Comparison of ENCODE assay signal across 1 cellular context in genomic region chr16:28554634-28555423, GRCh38.
TF ChIP-seq lines count a peak whose summit lies in the region.

No MANE protein-coding gene starts in this region.

TF ChIP-seq in WTC11, 78 proteins besides CTCF, POLR2A, EP300 and RAD21:
- TF ChIP-seq FOXJ3 (CRISPR knock-in tag; IDR thresholded peaks at IDR 0.05; ENCODE audit: borderline replicate concordance), result no peak
- TF ChIP-seq, protein P1, sequence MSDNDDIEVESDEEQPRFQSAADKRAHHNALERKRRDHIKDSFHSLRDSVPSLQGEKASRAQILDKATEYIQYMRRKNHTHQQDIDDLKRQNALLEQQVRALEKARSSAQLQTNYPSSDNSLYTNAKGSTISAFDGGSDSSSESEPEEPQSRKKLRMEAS (CRISPR knock-in tag; IDR thresholded peaks at IDR 0.05), result no peak
- TF ChIP-seq, protein P2, sequence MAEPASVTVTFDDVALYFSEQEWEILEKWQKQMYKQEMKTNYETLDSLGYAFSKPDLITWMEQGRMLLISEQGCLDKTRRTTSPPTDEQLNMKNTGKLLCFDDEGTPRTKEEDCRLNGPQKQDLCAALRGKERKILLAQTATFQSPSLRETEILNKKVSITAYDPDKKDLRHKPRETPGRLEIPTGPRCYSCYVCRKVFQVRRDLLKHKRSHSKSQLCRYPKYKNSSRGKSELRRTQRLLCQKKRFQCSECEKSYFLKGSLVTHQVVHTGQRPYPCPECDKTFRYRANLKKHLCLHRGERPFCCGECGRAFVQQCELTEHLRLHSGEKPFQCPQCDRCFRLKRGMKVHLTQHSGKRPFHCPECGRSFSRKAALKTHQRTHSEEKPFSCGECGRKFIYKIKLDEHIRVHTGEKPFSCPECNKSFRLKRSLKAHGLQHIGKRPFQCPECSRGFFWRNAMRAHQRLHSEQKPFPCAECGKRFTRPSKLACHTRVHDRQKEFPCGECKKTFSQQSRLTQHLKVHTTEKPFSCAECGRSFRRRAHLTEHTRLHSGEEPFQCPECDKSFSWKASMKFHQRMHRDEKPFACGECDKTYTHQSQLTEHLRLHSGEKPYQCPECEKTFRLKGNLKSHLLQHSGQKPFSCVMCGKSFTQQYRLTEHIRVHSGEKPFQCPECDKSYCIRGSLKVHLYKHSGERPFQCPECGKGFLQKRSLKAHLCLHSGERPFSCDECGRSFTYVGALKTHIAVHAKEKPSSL (CRISPR knock-in tag; conservative IDR thresholded peaks at IDR 0.05), result no peak
- no peak for TF ChIP-seq ZNF512 (CRISPR knock-in tag; IDR thresholded peaks at IDR 0.05; ENCODE audit: borderline replicate concordance)
- no peak for TF ChIP-seq ZNF423 (CRISPR knock-in tag; IDR thresholded peaks at IDR 0.05)
- no peak for TF ChIP-seq ZNF121 (CRISPR knock-in tag; IDR thresholded peaks at IDR 0.05)
- no peak for TF ChIP-seq ZNF317 (CRISPR knock-in tag; IDR thresholded peaks at IDR 0.05; ENCODE audit: borderline replicate concordance, low read depth)
- no peak for TF ChIP-seq ELF4 (CRISPR knock-in tag; IDR thresholded peaks at IDR 0.05; ENCODE audit: low read depth)
- no peak for TF ChIP-seq NR2C2 (CRISPR knock-in tag; IDR thresholded peaks at IDR 0.05)
- TF ChIP-seq ESRRA (CRISPR knock-in tag; IDR thresholded peaks at IDR 0.05; ENCODE audit: borderline replicate concordance), result no peak
- TF ChIP-seq PRDM15 (CRISPR knock-in tag; IDR thresholded peaks at IDR 0.05), result no peak
- TF ChIP-seq, protein P3, sequence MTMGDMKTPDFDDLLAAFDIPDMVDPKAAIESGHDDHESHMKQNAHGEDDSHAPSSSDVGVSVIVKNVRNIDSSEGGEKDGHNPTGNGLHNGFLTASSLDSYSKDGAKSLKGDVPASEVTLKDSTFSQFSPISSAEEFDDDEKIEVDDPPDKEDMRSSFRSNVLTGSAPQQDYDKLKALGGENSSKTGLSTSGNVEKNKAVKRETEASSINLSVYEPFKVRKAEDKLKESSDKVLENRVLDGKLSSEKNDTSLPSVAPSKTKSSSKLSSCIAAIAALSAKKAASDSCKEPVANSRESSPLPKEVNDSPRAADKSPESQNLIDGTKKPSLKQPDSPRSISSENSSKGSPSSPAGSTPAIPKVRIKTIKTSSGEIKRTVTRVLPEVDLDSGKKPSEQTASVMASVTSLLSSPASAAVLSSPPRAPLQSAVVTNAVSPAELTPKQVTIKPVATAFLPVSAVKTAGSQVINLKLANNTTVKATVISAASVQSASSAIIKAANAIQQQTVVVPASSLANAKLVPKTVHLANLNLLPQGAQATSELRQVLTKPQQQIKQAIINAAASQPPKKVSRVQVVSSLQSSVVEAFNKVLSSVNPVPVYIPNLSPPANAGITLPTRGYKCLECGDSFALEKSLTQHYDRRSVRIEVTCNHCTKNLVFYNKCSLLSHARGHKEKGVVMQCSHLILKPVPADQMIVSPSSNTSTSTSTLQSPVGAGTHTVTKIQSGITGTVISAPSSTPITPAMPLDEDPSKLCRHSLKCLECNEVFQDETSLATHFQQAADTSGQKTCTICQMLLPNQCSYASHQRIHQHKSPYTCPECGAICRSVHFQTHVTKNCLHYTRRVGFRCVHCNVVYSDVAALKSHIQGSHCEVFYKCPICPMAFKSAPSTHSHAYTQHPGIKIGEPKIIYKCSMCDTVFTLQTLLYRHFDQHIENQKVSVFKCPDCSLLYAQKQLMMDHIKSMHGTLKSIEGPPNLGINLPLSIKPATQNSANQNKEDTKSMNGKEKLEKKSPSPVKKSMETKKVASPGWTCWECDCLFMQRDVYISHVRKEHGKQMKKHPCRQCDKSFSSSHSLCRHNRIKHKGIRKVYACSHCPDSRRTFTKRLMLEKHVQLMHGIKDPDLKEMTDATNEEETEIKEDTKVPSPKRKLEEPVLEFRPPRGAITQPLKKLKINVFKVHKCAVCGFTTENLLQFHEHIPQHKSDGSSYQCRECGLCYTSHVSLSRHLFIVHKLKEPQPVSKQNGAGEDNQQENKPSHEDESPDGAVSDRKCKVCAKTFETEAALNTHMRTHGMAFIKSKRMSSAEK (CRISPR knock-in tag; IDR thresholded peaks at IDR 0.05; ENCODE audit: borderline replicate concordance), result no peak
- TF ChIP-seq, protein P4, sequence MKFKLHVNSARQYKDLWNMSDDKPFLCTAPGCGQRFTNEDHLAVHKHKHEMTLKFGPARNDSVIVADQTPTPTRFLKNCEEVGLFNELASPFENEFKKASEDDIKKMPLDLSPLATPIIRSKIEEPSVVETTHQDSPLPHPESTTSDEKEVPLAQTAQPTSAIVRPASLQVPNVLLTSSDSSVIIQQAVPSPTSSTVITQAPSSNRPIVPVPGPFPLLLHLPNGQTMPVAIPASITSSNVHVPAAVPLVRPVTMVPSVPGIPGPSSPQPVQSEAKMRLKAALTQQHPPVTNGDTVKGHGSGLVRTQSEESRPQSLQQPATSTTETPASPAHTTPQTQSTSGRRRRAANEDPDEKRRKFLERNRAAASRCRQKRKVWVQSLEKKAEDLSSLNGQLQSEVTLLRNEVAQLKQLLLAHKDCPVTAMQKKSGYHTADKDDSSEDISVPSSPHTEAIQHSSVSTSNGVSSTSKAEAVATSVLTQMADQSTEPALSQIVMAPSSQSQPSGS (CRISPR knock-in tag; IDR thresholded peaks at IDR 0.05; ENCODE audit: borderline replicate concordance, low read depth), result no peak
TF ChIP-seq in WTC11: peak in this region for 0.
